In genomic region chr5:56302027-56302426, GRCh38 we compare ENCODE assay signal across 28 cellular contexts.
DNase-seq lines count a peak whose midpoint lies in the region; ATAC-seq and TF ChIP-seq lines count a peak whose summit lies in the region.
"Had no signal": no experiment of that assay in that cellular context is flagged by ENCODE, and none has a peak within 500 bp of the region (broad histone marks: within the 10 kb centered on the region; RNA-seq: fewer than 3 reads in every experiment).

No MANE protein-coding gene starts in this region.

- H3K4me1 Mint-ChIP-seq in activated naive CD4-positive, alpha-beta T cell treated with anti-CD3 and anti-CD28 coated beads, Interleukin-2, amount 10 ng/mL, durations not matched to agents 7 days and 5 days, result no peaks in the 10 kb centered on the region
- H3K4me1 Mint-ChIP-seq in naive thymus-derived CD4-positive, alpha-beta T cell, result no peaks in the 10 kb centered on the region
- H3K4me1 Mint-ChIP-seq: immature natural killer cell had no signal

- CTCF ChIA-PET in activated naive CD4-positive, alpha-beta T cell treated with anti-CD3 and anti-CD28 coated beads, Interleukin-2, amount 10 ng/mL, durations not matched to agents 7 days and 5 days (lab: Charles Lee), result no interaction called here
- CTCF ChIA-PET in naive thymus-derived CD4-positive, alpha-beta T cell (lab: Charles Lee), result interaction anchor here (0.6 kb wide), 1 partner anchor 960 kb away, joined by 3 read pairs; no protein-coding TSS in a partner anchor

- POLR2A ChIA-PET in naive thymus-derived CD4-positive, alpha-beta T cell (lab: Charles Lee), result interaction anchor here (0.6 kb wide), 1 partner anchor 526 kb away, joined by 3 read pairs; no protein-coding TSS in a partner anchor

- no peak overlapping the region for H3K4me2 ChIP-seq in fibroblast of lung (ENCODE audit: extremely low read depth, insufficient read depth, low read length)
- H3K4me2 ChIP-seq: KMS-11 had no signal

- peaks cover 4% of the 10 kb centered on the region for H3K36me3 Mint-ChIP-seq in activated naive CD4-positive, alpha-beta T cell treated with anti-CD3 and anti-CD28 coated beads, Interleukin-2, amount 10 ng/mL, durations not matched to agents 7 days and 5 days
- peaks cover 0 to 12% (median 8%) of the 10 kb centered on the region in 5 donors for H3K36me3 Mint-ChIP-seq in naive thymus-derived CD4-positive, alpha-beta T cell
- H3K36me3 Mint-ChIP-seq: CD8-positive, alpha-beta T cell; immature natural killer cell had no signal

- H3K9me3 ChIP-seq in SJSA1 (replicated peaks) (0 out of 2 replicates have a peak, but pooled peaks cover 3% of the 10 kb centered on the region), fibroblast of lung (ENCODE audit: control insufficient read depth, insufficient read depth, low read depth, low read length) (no peaks in the 10 kb centered on the region)
- H3K9me3 ChIP-seq in naive thymus-derived CD4-positive, alpha-beta T cell (ENCODE audit: control insufficient read depth in 2 of 3, low read length in 3 of 3), result peaks cover 0 to 8% (median 5%) of the 10 kb centered on the region in 3 experiments
- H3K9me3 ChIP-seq: BE2C, HAP-1, pancreas had no signal

- ATAC-seq in GM21423 (IDR thresholded peaks at IDR 0.05; ENCODE audit: unreplicated experiment), result no peak
- no peak for ATAC-seq in naive thymus-derived CD4-positive, alpha-beta T cell
- ATAC-seq: activated T-cell treated with anti-CD3 and anti-CD28 coated beads, Interleukin-2, amount 50 U/mL, for 4 hours; CD8-positive, alpha-beta T cell; left lobe of liver; pancreas; stimulated activated naive CD8-positive, alpha-beta T cell treated with anti-CD3 and anti-CD28 coated beads, Interleukin-15, Interleukin-2, amounts not matched to agents 100 U/mL and 50 U/mL, for 24 hours; upper lobe of right lung had no signal

- DNase-seq in A172 (ENCODE audit: low spot score), result peak; percentile 59
- peak; percentile 40 for DNase-seq in H4 (ENCODE audit: low spot score)
- peak in 1 of 2 experiments; percentile 88 for DNase-seq in SJSA1 (ENCODE audit: low read depth in 1 of 2, low spot score in 2 of 2)
- peak; percentile 24 to 51 for DNase-seq in fibroblast of lung (ENCODE audit: low read depth in 2 of 2)
- DNase-seq in stimulated activated CD4-positive, alpha-beta T cell treated with anti-CD3 and anti-CD28 coated beads, Interleukin-2, amount 100 ng/mL, for 48 hours, result no peak
- DNase-seq in activated naive CD4-positive, alpha-beta T cell treated with anti-CD3 and anti-CD28 coated beads, Interleukin-2, amount 10 ng/mL, durations not matched to agents 7 days and 5 days, result no peak
- DNase-seq in naive thymus-derived CD4-positive, alpha-beta T cell, result no peak
- DNase-seq: activated CD4-positive, alpha-beta T cell treated with anti-CD3 and anti-CD28 coated beads, Interleukin-2, amount 50 U/mL, for 1 hour; activated CD4-positive, CD25-positive, alpha-beta regulatory T cell; activated gamma-delta T cell treated with Interleukin-2 at 50 U/mL for 16 hours; activated T-cell treated with anti-CD3 and anti-CD28 coated beads, Interleukin-2, amount 50 U/mL, for 4 hours; BE2C; CD8-positive, alpha-beta T cell; immature natural killer cell; MV-4-11; NCI-H146; NCI-H446 treated with DMSO at 0.1 percent for 48 hours; NCI-H774; pancreas; stimulated activated CD4-positive, alpha-beta T cell treated with anti-CD3 and anti-CD28 coated beads, Interleukin-1b, Interleukin-23, amount 100 ng/mL, for 48 hours; stimulated activated naive CD8-positive, alpha-beta T cell treated with anti-CD3 and anti-CD28 coated beads, Interleukin-15, Interleukin-2, amounts not matched to agents 100 U/mL and 50 U/mL, for 24 hours; T-helper 1 cell; upper lobe of right lung had no signal

- no peaks in the 10 kb centered on the region for H4K20me1 ChIP-seq in fibroblast of lung (ENCODE audit: control insufficient read depth, extremely low read depth, insufficient read depth, low read length)

- no peaks in the 10 kb centered on the region for H3K36me3 ChIP-seq in SJSA1
- no peaks in the 10 kb centered on the region for H3K36me3 ChIP-seq in fibroblast of lung (ENCODE audit: control insufficient read depth, insufficient read depth, low read length)
- no peaks in the 10 kb centered on the region for H3K36me3 ChIP-seq in naive thymus-derived CD4-positive, alpha-beta T cell (ENCODE audit: control insufficient read depth in 2 of 3, insufficient read depth in 3 of 3, low read length in 3 of 3)
- H3K36me3 ChIP-seq: BE2C, HAP-1, pancreas, upper lobe of right lung had no signal

- no peaks in the 10 kb centered on the region for H3K27me3 Mint-ChIP-seq in activated naive CD4-positive, alpha-beta T cell treated with anti-CD3 and anti-CD28 coated beads, Interleukin-2, amount 10 ng/mL, durations not matched to agents 7 days and 5 days
- no peaks in the 10 kb centered on the region for H3K27me3 Mint-ChIP-seq in naive thymus-derived CD4-positive, alpha-beta T cell

- no peaks in the 10 kb centered on the region for H3K27me3 ChIP-seq in SJSA1 (replicated peaks)
- no peaks in the 10 kb centered on the region for H3K27me3 ChIP-seq in fibroblast of lung (ENCODE audit: control insufficient read depth, insufficient read depth, low read length)
- no peaks in the 10 kb centered on the region for H3K27me3 ChIP-seq in naive thymus-derived CD4-positive, alpha-beta T cell (ENCODE audit: control insufficient read depth in 2 of 2, insufficient read depth in 2 of 2, low read length in 2 of 2)
- H3K27me3 ChIP-seq: BE2C, pancreas, upper lobe of right lung had no signal

- no peak for TF ChIP-seq CTCF in fibroblast of lung (conservative IDR thresholded peaks at IDR 0.05 in 1 of 2, IDR thresholded peaks at IDR 0.05 in 1 of 2; ENCODE audit: low read depth in 1 of 2, low read length in 2 of 2)

- H3K4me3 ChIP-seq in SJSA1 (no peak overlapping the region), fibroblast of lung (replicated peaks in 1 of 4; ENCODE audit: control extremely low read depth in 1 of 4, insufficient read depth in 1 of 4, low read depth in 3 of 4, low read length in 4 of 4) (no peak overlapping the region)
- H3K4me3 ChIP-seq in naive thymus-derived CD4-positive, alpha-beta T cell (ENCODE audit: low read length), result no peak overlapping the region
- H3K4me3 ChIP-seq: HAP-1, pancreas, upper lobe of right lung had no signal

- H3K79me2 ChIP-seq in fibroblast of lung (ENCODE audit: control insufficient read depth, insufficient read depth, low read length), result no peaks in the 10 kb centered on the region

- H3K4me1 ChIP-seq in SJSA1 (replicated peaks) (peaks cover 28% of the 10 kb centered on the region), fibroblast of lung (ENCODE audit: control insufficient read depth, extremely low read depth, insufficient read depth, low read length) (no peaks in the 10 kb centered on the region)
- no peaks in the 10 kb centered on the region for H3K4me1 ChIP-seq in naive thymus-derived CD4-positive, alpha-beta T cell (ENCODE audit: control insufficient read depth in 2 of 2, insufficient read depth in 2 of 2, low read length in 2 of 2)
- H3K4me1 ChIP-seq: HAP-1, upper lobe of right lung had no signal

- H3K9ac ChIP-seq in fibroblast of lung (ENCODE audit: insufficient read depth, low read length), result no peak overlapping the region
- H3K9ac ChIP-seq: KMS-11 had no signal

- H2AFZ ChIP-seq in fibroblast of lung (ENCODE audit: low read length), result no peak overlapping the region

- peak overlapping the region; percentile 45 for H3K27ac ChIP-seq in SJSA1
- H3K27ac ChIP-seq in fibroblast of lung (ENCODE audit: insufficient read depth, low read length), result no peak overlapping the region
- no peak overlapping the region for H3K27ac ChIP-seq in naive thymus-derived CD4-positive, alpha-beta T cell (ENCODE audit: low read depth, low read length)
- H3K27ac ChIP-seq: KMS-11, pancreas, upper lobe of right lung had no signal

- intact Hi-C loops in naive thymus-derived CD4-positive, alpha-beta T cell (cut with micrococcal nuclease), result no loop called here

- no peak overlapping the region for H3K4me3 Mint-ChIP-seq in activated naive CD4-positive, alpha-beta T cell treated with anti-CD3 and anti-CD28 coated beads, Interleukin-2, amount 10 ng/mL, durations not matched to agents 7 days and 5 days
- no peak overlapping the region for H3K4me3 Mint-ChIP-seq in naive thymus-derived CD4-positive, alpha-beta T cell
- H3K4me3 Mint-ChIP-seq: activated T-cell treated with anti-CD3 and anti-CD28 coated beads, Interleukin-2, amount 50 U/mL, for 4 hours; CD8-positive, alpha-beta T cell; immature natural killer cell; neural crest cell had no signal

- no peak overlapping the region for H3K27ac Mint-ChIP-seq in activated naive CD4-positive, alpha-beta T cell treated with anti-CD3 and anti-CD28 coated beads, Interleukin-2, amount 10 ng/mL, durations not matched to agents 7 days and 5 days
- no peak overlapping the region for H3K27ac Mint-ChIP-seq in naive thymus-derived CD4-positive, alpha-beta T cell
- H3K27ac Mint-ChIP-seq: CD8-positive, alpha-beta T cell; immature natural killer cell had no signal

- peaks cover 14% of the 10 kb centered on the region for H3K9me3 Mint-ChIP-seq in activated naive CD4-positive, alpha-beta T cell treated with anti-CD3 and anti-CD28 coated beads, Interleukin-2, amount 10 ng/mL, durations not matched to agents 7 days and 5 days
- peaks cover 0 to 16% (median 6%) of the 10 kb centered on the region in 11 donors for H3K9me3 Mint-ChIP-seq in naive thymus-derived CD4-positive, alpha-beta T cell
- H3K9me3 Mint-ChIP-seq: immature natural killer cell had no signal

Comparison
In these comparisons a context has a peak if more than half of its experiments do, and no peak if none do; other contexts are left out.
1. DNase-seq: peak in A172 (single experiment), H4 (single experiment) and fibroblast of lung (2 of 2); none in stimulated activated CD4-positive, alpha-beta T cell treated with anti-CD3 and anti-CD28 coated beads, Interleukin-2, amount 100 ng/mL, for 48 hours (0 of 2), activated naive CD4-positive, alpha-beta T cell treated with anti-CD3 and anti-CD28 coated beads, Interleukin-2, amount 10 ng/mL, durations not matched to agents 7 days and 5 days (single experiment) and naive thymus-derived CD4-positive, alpha-beta T cell (0 of 9).